9 cellular contexts compared by ENCODE assay signal in the genomic region with DNA sequence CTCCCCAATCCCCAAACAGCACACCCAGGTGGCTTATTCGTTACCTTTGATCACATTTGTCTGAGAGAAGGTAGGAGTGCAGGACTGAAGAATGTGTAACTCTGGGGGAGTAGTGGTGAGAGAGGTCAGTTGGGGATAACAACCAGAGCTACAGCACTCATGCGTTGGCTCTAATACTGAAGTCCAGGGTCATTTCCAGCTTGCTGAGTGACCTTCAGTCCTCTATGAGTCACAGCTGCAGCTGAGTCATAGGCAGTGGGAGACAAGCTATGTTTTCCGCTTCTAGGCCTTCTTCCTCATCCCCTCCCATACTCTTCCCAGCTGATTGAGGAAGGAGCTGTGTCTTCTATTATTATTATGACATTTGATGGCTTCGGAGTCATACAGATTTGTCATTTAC. TPM values are rescaled to one million over a fixed set of nuclear protein-coding genes. Genes with fewer than 3 reads are reported as not detected.
DNase-seq lines count a peak whose midpoint lies in the region; ATAC-seq, FAIRE-seq and TF ChIP-seq lines count a peak whose summit lies in the region.
"Had no signal": no experiment of that assay in that cellular context is flagged by ENCODE, and none has a peak within 500 bp of the region (broad histone marks: within the 10 kb centered on the region; RNA-seq: fewer than 3 reads in every experiment).

No MANE protein-coding gene starts in this region.

- TF ChIP-seq CTCF in K562 (IDR thresholded peaks at IDR 0.05 in 2 of 3, conservative IDR thresholded peaks at IDR 0.05 in 1 of 3; ENCODE audit: insufficient read depth in 2 of 3, low read depth in 1 of 3, low read length in 3 of 3) (no peak), tibial artery (IDR thresholded peaks at IDR 0.05) (no peak)

- H3K4me3 ChIP-seq in K562 (no peak overlapping the region), tibial artery (no peak overlapping the region)

- ATAC-seq in K562, result peak; percentile 76

- H3K27me3 ChIP-seq in K562 (ENCODE audit: control insufficient read depth in 2 of 2, insufficient read depth in 2 of 2, low read length in 2 of 2), result no peaks in the 10 kb centered on the region
- H3K27me3 ChIP-seq in tibial artery, result no peaks in the 10 kb centered on the region

- peak; percentile 30; the same call in 1 of the 2 replicates for TF ChIP-seq EP300 in K562 (IDR thresholded peaks at IDR 0.05; ENCODE audit: low read length)

- FAIRE-seq in K562 (lab: Jason Lieb, UNC), result peak; percentile 86

- H3K36me3 ChIP-seq in K562 (ENCODE audit: control insufficient read depth, insufficient read depth, low read length) (no peaks in the 10 kb centered on the region), tibial artery (no peaks in the 10 kb centered on the region)

- H3K4me1 ChIP-seq in K562 (replicated peaks in 1 of 2; ENCODE audit: control insufficient read depth in 2 of 2, insufficient read depth in 2 of 2, low read length in 2 of 2) (peaks cover 0 to 8% of the 10 kb centered on the region in 2 experiments; a peak in 2 of 5 replicates), tibial artery (peaks cover 0 to 10% (median 3%) of the 10 kb centered on the region in 4 donors)

- no peak for TF ChIP-seq POLR2A in K562 (conservative IDR thresholded peaks at IDR 0.05)

- POLR2A ChIA-PET in K562 (lab: Yijun Ruan, JAX), result no interaction called here

- WGBS in K562 (ENCODE audit: insufficient coverage, low coverage, missing lambda C conversion rate), result 3% methylated on average over 4 of the region's 4 CpGs

- H3K9ac ChIP-seq in K562 (ENCODE audit: insufficient read depth in 1 of 2, low read depth in 2 of 2, low read length in 2 of 2), result no peak overlapping the region

- in situ Hi-C loops in K562 (cut with MboI), result no loop called here

- H4K20me1 ChIP-seq in K562 (replicated peaks; ENCODE audit: control insufficient read depth, insufficient read depth, low read length), result no peaks in the 10 kb centered on the region

- DNase-seq in HT-29 (ENCODE audit: low spot score) (peak; percentile 52), K562 (ENCODE audit: extremely low read depth in 1 of 4, low spot score in 3 of 4) (peak; percentile 34 to 59 (median 44)), iPS-NIHi7 (ENCODE audit: extremely low spot score) (peak; percentile 11), tibial artery (peak; percentile 74 to 79), posterior vena cava (ENCODE audit: low spot score) (no peak), ecto neural progenitor cell (ENCODE audit: low spot score) (no peak), cerebellar nuclear complex (lab: John Stamatoyannopoulos, UW) (no peak), D341Med (ENCODE audit: low spot score) (no peak)
- DNase-seq: activated naive CD8-positive, alpha-beta T cell treated with anti-CD3 and anti-CD28 coated beads, Interleukin-2, amount 10 ng/mL, durations not matched to agents 7 days and 5 days had no signal

- no TSS peak for BruUV-seq in K562 (replicated peaks; lab: Mats Ljungman, UMichigan)

- H2AFZ ChIP-seq in K562 (ENCODE audit: low read depth, low read length), result no peak overlapping the region

- H3K9me1 ChIP-seq in K562 (ENCODE audit: control insufficient read depth, insufficient read depth, low read length), result no peaks in the 10 kb centered on the region

- no peaks in the 10 kb centered on the region for H3K79me2 ChIP-seq in K562 (ENCODE audit: control insufficient read depth, insufficient read depth, low read length)

- CTCF ChIA-PET in K562 (lab: Yijun Ruan, JAX; ENCODE audit: low intra/inter-chr PET ratio), result no interaction called here

- intact Hi-C loops in K562 (cut with micrococcal nuclease), result no loop called here
- intact Hi-C loops in tibial artery (cut with DNase I; ENCODE audit: low total_unique reads), result no loop called here
- intact Hi-C loops in posterior vena cava (cut with DNase I), result no loop called here

- peak overlapping the region; percentile 10; the same call in 1 of the 2 replicates for H3K4me2 ChIP-seq in K562 (ENCODE audit: insufficient read depth, low read length)

- no peak for TF ChIP-seq RAD21 in K562 (CRISPR knock-in tag; conservative IDR thresholded peaks at IDR 0.05 in 1 of 2, IDR thresholded peaks at IDR 0.05 in 1 of 2)

- no peaks in the 10 kb centered on the region for H3K9me3 ChIP-seq in K562 (replicated peaks; ENCODE audit: control insufficient read depth, insufficient read depth, low read depth, low read length)
- H3K9me3 ChIP-seq in tibial artery, result no peaks in the 10 kb centered on the region

- H3K27ac ChIP-seq in K562 (ENCODE audit: extremely low read depth, low read depth, low read length) (no peak overlapping the region; the same call in 2 of the 3 replicates), tibial artery (peak overlapping the region in 1 of 2 donors; percentile 43)

TF ChIP-seq in K562, 482 proteins besides CTCF, POLR2A, EP300 and RAD21 (continues in another document):
- peak; percentile 27 for TF ChIP-seq CCNT2 (IDR thresholded peaks at IDR 0.05; ENCODE audit: borderline replicate concordance, extremely low read depth, insufficient read length, low read depth, low read length)
- TF ChIP-seq NRF1 (conservative IDR thresholded peaks at IDR 0.05 in 1 of 2, IDR thresholded peaks at IDR 0.05 in 1 of 2), result peak; percentile 55 to 62
- TF ChIP-seq SMARCA4 (IDR thresholded peaks at IDR 0.05), result peak; percentile 82
- TF ChIP-seq FOSL1 (tag; conservative IDR thresholded peaks at IDR 0.05), result peak; percentile 99
- TF ChIP-seq, protein P1, sequence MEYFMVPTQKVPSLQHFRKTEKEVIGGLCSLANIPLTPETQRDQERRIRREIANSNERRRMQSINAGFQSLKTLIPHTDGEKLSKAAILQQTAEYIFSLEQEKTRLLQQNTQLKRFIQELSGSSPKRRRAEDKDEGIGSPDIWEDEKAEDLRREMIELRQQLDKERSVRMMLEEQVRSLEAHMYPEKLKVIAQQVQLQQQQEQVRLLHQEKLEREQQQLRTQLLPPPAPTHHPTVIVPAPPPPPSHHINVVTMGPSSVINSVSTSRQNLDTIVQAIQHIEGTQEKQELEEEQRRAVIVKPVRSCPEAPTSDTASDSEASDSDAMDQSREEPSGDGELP (CRISPR knock-in tag; IDR thresholded peaks at IDR 0.05; ENCODE audit: borderline replicate concordance), result peak; percentile 64
- 0 out of 2 replicates have a peak, but pooled peaks have one; percentile 18 for TF ChIP-seq MAFG (tag; conservative IDR thresholded peaks at IDR 0.05)
- TF ChIP-seq JUN (IDR thresholded peaks at IDR 0.05; ENCODE audit: borderline replicate concordance, low read depth, low read length), result peak; percentile 95
- no peak for TF ChIP-seq JUN (CRISPR knock-in tag; IDR thresholded peaks at IDR 0.05; ENCODE audit: borderline replicate concordance)
- TF ChIP-seq CBFA2T3 (IDR thresholded peaks at IDR 0.05), result peak; percentile 34; the same call in 1 of the 2 replicates
- TF ChIP-seq, protein P2, sequence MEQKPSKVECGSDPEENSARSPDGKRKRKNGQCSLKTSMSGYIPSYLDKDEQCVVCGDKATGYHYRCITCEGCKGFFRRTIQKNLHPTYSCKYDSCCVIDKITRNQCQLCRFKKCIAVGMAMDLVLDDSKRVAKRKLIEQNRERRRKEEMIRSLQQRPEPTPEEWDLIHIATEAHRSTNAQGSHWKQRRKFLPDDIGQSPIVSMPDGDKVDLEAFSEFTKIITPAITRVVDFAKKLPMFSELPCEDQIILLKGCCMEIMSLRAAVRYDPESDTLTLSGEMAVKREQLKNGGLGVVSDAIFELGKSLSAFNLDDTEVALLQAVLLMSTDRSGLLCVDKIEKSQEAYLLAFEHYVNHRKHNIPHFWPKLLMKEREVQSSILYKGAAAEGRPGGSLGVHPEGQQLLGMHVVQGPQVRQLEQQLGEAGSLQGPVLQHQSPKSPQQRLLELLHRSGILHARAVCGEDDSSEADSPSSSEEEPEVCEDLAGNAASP (IDR thresholded peaks at IDR 0.05), result peak; percentile 51; the same call in 1 of the 2 replicates
- TF ChIP-seq CTBP1 (IDR thresholded peaks at IDR 0.05; ENCODE audit: borderline replicate concordance), result peak; percentile 53
- peak; percentile 41 for TF ChIP-seq EGR1 (conservative IDR thresholded peaks at IDR 0.05)
- TF ChIP-seq, protein P3, sequence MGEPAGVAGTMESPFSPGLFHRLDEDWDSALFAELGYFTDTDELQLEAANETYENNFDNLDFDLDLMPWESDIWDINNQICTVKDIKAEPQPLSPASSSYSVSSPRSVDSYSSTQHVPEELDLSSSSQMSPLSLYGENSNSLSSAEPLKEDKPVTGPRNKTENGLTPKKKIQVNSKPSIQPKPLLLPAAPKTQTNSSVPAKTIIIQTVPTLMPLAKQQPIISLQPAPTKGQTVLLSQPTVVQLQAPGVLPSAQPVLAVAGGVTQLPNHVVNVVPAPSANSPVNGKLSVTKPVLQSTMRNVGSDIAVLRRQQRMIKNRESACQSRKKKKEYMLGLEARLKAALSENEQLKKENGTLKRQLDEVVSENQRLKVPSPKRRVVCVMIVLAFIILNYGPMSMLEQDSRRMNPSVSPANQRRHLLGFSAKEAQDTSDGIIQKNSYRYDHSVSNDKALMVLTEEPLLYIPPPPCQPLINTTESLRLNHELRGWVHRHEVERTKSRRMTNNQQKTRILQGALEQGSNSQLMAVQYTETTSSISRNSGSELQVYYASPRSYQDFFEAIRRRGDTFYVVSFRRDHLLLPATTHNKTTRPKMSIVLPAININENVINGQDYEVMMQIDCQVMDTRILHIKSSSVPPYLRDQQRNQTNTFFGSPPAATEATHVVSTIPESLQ (CRISPR knock-in tag; IDR thresholded peaks at IDR 0.05), result no peak
- peak in 1 of 2 experiments; percentile 5; a peak in 1 of 4 replicates for TF ChIP-seq RCOR1 (IDR thresholded peaks at IDR 0.05; ENCODE audit: borderline replicate concordance in 1 of 2, low read depth in 2 of 2, low read length in 2 of 2)

RNA-seq across cellular contexts. Expression of a gene that starts 31.6 kb away (rescaled TPM):
- not detected in 2 replicates for total RNA-seq in HT-29 (2014; rRNA removed; shearing (Covaris generic))
- not detected in 2 replicates for total RNA-seq in K562 (2011; cell fraction: chromatin; rRNA removed; ENCODE audit: low replicate concordance)
- not detected in 2 replicates for total RNA-seq in K562 (2011; cell fraction: nucleolus; rRNA removed)
- not detected in 2 replicates for total RNA-seq in K562 (2011; cell fraction: nucleoplasm; rRNA removed)
- total RNA-seq in K562 (2014; rRNA removed) (not detected in 2 replicates), K562 (2014; rRNA removed; fragmentation: Illumina TruSeq; extraction: Trizol) (not detected in 2 replicates), K562 (2015; rRNA removed; fragmentation: Illumina TruSeq; extraction: Trizol) (not detected in 2 replicates), K562 (2021) (not detected in 2 replicates), posterior vena cava (not detected)
- polyA plus RNA-seq in K562 (2011; rRNA removed) (not detected in 2 replicates), K562 (2014; fragmentation: Illumina TruSeq; extraction: Trizol) (not detected in 2 replicates), K562 (2014; fragmentation: Nextera tagmentation; extraction: Ambion mirVana) (not detected), K562 (2014; rRNA removed) (not detected in 2 replicates)
- polyA plus RNA-seq in K562 (2011; cell fraction: cytosol; rRNA removed), result not detected in 2 replicates
- not detected in 2 replicates for polyA plus RNA-seq in K562 (2011; cell fraction: nucleus; rRNA removed)
- polyA plus RNA-seq in K562 (2012), result 0.10 and 0.22 TPM in 2 replicates
- not detected in 2 replicates for polyA minus RNA-seq in K562 (2011; rRNA and poly(A)+ RNA removed)
- polyA minus RNA-seq in K562 (2011; cell fraction: cytosol; rRNA and poly(A)+ RNA removed), result not detected in 2 replicates
- not detected in 2 replicates for polyA minus RNA-seq in K562 (2011; cell fraction: nucleus; rRNA and poly(A)+ RNA removed)
- total RNA-seq: activated naive CD8-positive, alpha-beta T cell treated with anti-CD3 and anti-CD28 coated beads, Interleukin-2, amount 10 ng/mL, durations not matched to agents 7 days and 5 days had no signal

Comparison
In these comparisons a context has a peak if more than half of its experiments do, and no peak if none do; other contexts are left out.
1. DNase-seq: peak in HT-29 (single experiment), K562 (4 of 4), iPS-NIHi7 (single experiment) and tibial artery (2 of 2); none in posterior vena cava (single experiment), ecto neural progenitor cell (single experiment), cerebellar nuclear complex (0 of 2) and D341Med (single experiment).